Comparison of ENCODE assay signal across 19 cellular contexts in genomic region chr14:88515499-88516221, GRCh38. TPM values are rescaled to one million over a fixed set of nuclear protein-coding genes. Genes with fewer than 3 reads are reported as not detected.
"Had no signal": no experiment of that assay in that cellular context is flagged by ENCODE, and none has a peak within 500 bp of the region (broad histone marks: within the 10 kb centered on the region; RNA-seq: fewer than 3 reads in every experiment).

No MANE protein-coding gene starts in this region.

- H3K4me1 ChIP-seq: ascending aorta, spleen, upper lobe of right lung had no signal

- H3K4me3 ChIP-seq: ascending aorta, lower lobe of right lung, spleen, thoracic aorta, upper lobe of right lung had no signal

- H3K4me3 Mint-ChIP-seq: activated T-cell treated with anti-CD3 and anti-CD28 coated beads, Interleukin-2, amount 50 U/mL, for 24 hours; activated T-helper 17 cell treated with anti-CD3 and anti-CD28 coated beads, Interleukin-2, amount 50 U/mL, for 72 hours; natural killer cell had no signal

- H3K9me3 Mint-ChIP-seq: activated naive CD4-positive, alpha-beta T cell treated with anti-CD3 and anti-CD28 coated beads, Interleukin-2, amount 50 U/mL, for 72 hours; activated T-cell treated with anti-CD3 and anti-CD28 coated beads, Interleukin-2, amount 50 U/mL, for 24 hours; activated T-helper 17 cell treated with anti-CD3 and anti-CD28 coated beads, Interleukin-2, amount 50 U/mL, for 72 hours; natural killer cell had no signal

- H3K9me3 ChIP-seq: ascending aorta, lower lobe of right lung, spleen, thoracic aorta, upper lobe of right lung had no signal

- DNase-seq: activated T-cell treated with anti-CD3 and anti-CD28 coated beads, Interleukin-2, amount 50 U/mL, for 24 hours; brain microvascular endothelial cell; caudate nucleus; dermis blood vessel endothelial cell; effector CD8-positive, alpha-beta T cell; foreskin keratinocyte; hippocampal formation; lower lobe of right lung; natural killer cell; spleen; stimulated activated CD4-positive, alpha-beta T cell treated with anti-CD3 and anti-CD28 coated beads, Interleukin-4, amount 100 ng/mL, for 1 hour; stimulated activated naive CD4-positive, alpha-beta T cell treated with Interleukin-2 at 50 U/mL for 16 hours; T-helper 9 cell; upper lobe of right lung had no signal

- H3K27me3 ChIP-seq: ascending aorta, brain microvascular endothelial cell, foreskin keratinocyte, upper lobe of right lung had no signal

- H3K36me3 ChIP-seq: brain microvascular endothelial cell, spleen, thoracic aorta had no signal

- H3K27ac ChIP-seq: ascending aorta, brain microvascular endothelial cell, foreskin keratinocyte, lower lobe of right lung, spleen, thoracic aorta, upper lobe of right lung had no signal

- H3K4me1 Mint-ChIP-seq: activated T-helper 17 cell treated with anti-CD3 and anti-CD28 coated beads, Interleukin-2, amount 50 U/mL, for 72 hours had no signal

- H3K36me3 Mint-ChIP-seq: activated naive CD4-positive, alpha-beta T cell treated with anti-CD3 and anti-CD28 coated beads, Interleukin-2, amount 50 U/mL, for 72 hours; natural killer cell had no signal

- H3K27ac Mint-ChIP-seq: activated naive CD4-positive, alpha-beta T cell treated with anti-CD3 and anti-CD28 coated beads, Interleukin-2, amount 50 U/mL, for 72 hours; activated T-cell treated with anti-CD3 and anti-CD28 coated beads, Interleukin-2, amount 50 U/mL, for 24 hours; activated T-helper 17 cell treated with anti-CD3 and anti-CD28 coated beads, Interleukin-2, amount 50 U/mL, for 72 hours had no signal

- ATAC-seq: activated naive CD4-positive, alpha-beta T cell treated with anti-CD3 and anti-CD28 coated beads, Interleukin-2, amount 50 U/mL, for 72 hours; activated T-helper 17 cell treated with anti-CD3 and anti-CD28 coated beads, Interleukin-2, amount 50 U/mL, for 72 hours; foreskin keratinocyte; lower lobe of right lung; natural killer cell; upper lobe of right lung had no signal

RNA-seq across cellular contexts. Expression of gene PTPN21, which starts 39.1 kb away (rescaled TPM):
- total RNA-seq: activated naive CD4-positive, alpha-beta T cell treated with anti-CD3 and anti-CD28 coated beads, Interleukin-2, amount 50 U/mL, for 72 hours; activated T-helper 17 cell treated with anti-CD3 and anti-CD28 coated beads, Interleukin-2, amount 50 U/mL, for 72 hours; T-helper 1 cell treated with Interleukin-12 subunit alpha and Interleukin-12 subunit beta and Interleukin-4 antibody, amounts not matched to agents 30 ng/mL and 1 ng/mL, for 36 hours had no signal
